In the genomic region with DNA sequence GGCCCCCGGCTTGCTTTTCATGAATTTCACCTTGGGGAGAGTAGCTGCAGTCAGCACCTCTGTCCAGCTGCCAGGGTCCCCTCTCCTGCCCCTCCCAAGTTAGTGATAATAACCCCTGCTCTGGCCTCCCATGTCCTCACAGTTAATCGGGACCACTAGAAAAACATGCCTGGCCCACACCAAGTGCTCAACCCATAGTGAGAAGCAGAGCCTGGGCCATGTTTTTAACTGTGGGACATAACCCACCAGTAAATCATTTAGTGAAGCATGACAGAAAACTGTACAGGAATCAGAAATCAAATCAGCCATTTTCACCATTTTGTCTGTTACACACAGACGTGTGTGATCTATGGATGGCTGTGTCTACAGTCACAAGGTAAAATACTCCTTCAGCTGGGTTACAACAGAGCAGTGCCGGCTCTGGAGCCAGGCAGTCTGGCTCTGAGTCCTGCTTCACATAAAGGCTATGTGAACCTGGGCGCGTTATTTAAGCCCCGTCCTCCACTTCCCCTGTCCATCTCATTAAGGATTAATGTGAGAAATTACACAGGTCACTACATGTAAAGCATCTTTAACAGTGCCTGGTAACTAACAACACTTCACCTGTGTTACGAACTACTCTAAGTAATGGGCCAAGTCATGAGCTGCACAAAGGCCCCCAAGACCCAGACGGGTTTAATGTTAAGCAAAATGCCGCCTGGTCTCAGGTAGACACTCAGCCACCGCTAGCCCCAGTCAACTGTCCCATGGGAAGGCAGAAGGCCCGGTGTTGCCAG, we compare ENCODE assay signal across 3 cellular contexts.
TF ChIP-seq lines count a peak whose summit lies in the region.

No MANE protein-coding gene starts in this region.

TF ChIP-seq in HCT116, 20 proteins besides CTCF, POLR2A, EP300 and RAD21:
- no peak for TF ChIP-seq YY1 (IDR thresholded peaks at IDR 0.05; ENCODE audit: extremely low read depth, insufficient replicate concordance, low read depth, low read length)
- no peak for TF ChIP-seq SRF (IDR thresholded peaks at IDR 0.05; ENCODE audit: low read depth)
- peak; percentile 49 for TF ChIP-seq POLR2AphosphoS5 (IDR thresholded peaks at IDR 0.05; ENCODE audit: low read depth, low read length)
- TF ChIP-seq CEBPB (IDR thresholded peaks at IDR 0.05; ENCODE audit: low read depth) = no peak
- TF ChIP-seq SIN3A (IDR thresholded peaks at IDR 0.05; ENCODE audit: low read depth) = peak; percentile 24; the same call in 1 of the 2 replicates
- TF ChIP-seq, protein P1, sequence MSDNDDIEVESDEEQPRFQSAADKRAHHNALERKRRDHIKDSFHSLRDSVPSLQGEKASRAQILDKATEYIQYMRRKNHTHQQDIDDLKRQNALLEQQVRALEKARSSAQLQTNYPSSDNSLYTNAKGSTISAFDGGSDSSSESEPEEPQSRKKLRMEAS (IDR thresholded peaks at IDR 0.05) = no peak
- TF ChIP-seq, protein P2, sequence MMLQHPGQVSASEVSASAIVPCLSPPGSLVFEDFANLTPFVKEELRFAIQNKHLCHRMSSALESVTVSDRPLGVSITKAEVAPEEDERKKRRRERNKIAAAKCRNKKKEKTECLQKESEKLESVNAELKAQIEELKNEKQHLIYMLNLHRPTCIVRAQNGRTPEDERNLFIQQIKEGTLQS (IDR thresholded peaks at IDR 0.05) = no peak
- TF ChIP-seq TCF7L2 (IDR thresholded peaks at IDR 0.05; ENCODE audit: borderline replicate concordance, extremely low read depth, insufficient read depth, insufficient read length) = no peak
- TF ChIP-seq, protein P3, sequence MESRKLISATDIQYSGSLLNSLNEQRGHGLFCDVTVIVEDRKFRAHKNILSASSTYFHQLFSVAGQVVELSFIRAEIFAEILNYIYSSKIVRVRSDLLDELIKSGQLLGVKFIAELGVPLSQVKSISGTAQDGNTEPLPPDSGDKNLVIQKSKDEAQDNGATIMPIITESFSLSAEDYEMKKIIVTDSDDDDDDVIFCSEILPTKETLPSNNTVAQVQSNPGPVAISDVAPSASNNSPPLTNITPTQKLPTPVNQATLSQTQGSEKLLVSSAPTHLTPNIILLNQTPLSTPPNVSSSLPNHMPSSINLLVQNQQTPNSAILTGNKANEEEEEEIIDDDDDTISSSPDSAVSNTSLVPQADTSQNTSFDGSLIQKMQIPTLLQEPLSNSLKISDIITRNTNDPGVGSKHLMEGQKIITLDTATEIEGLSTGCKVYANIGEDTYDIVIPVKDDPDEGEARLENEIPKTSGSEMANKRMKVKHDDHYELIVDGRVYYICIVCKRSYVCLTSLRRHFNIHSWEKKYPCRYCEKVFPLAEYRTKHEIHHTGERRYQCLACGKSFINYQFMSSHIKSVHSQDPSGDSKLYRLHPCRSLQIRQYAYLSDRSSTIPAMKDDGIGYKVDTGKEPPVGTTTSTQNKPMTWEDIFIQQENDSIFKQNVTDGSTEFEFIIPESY (IDR thresholded peaks at IDR 0.05; ENCODE audit: extremely low read depth, insufficient replicate concordance, low read length) = no peak
- TF ChIP-seq FOSL1 (IDR thresholded peaks at IDR 0.05; ENCODE audit: low read depth) = no peak
- no peak for TF ChIP-seq EZH2 (IDR thresholded peaks at IDR 0.05)
- TF ChIP-seq EZH2phosphoT487 (IDR thresholded peaks at IDR 0.05; ENCODE audit: borderline replicate concordance) = no peak
- no peak; the same call in none of the 2 replicates for TF ChIP-seq JUND (IDR thresholded peaks at IDR 0.05)

TF ChIP-seq in K562, 482 proteins besides CTCF, POLR2A, EP300 and RAD21:
- no peak for TF ChIP-seq MYNN (IDR thresholded peaks at IDR 0.05)
- TF ChIP-seq MYNN (CRISPR knock-in tag; IDR thresholded peaks at IDR 0.05) = no peak
- no peak for TF ChIP-seq ETV6 (IDR thresholded peaks at IDR 0.05; ENCODE audit: borderline replicate concordance in 1 of 2, low read depth in 2 of 2, low read length in 1 of 2)
- TF ChIP-seq ETV6 (CRISPR knock-in tag; IDR thresholded peaks at IDR 0.05; ENCODE audit: borderline replicate concordance) = no peak
- TF ChIP-seq CTBP1 (IDR thresholded peaks at IDR 0.05; ENCODE audit: borderline replicate concordance) = no peak

TF ChIP-seq in HEK293T, 16 proteins besides CTCF, POLR2A, EP300 and RAD21:
- TF ChIP-seq LEF1 (IDR thresholded peaks at IDR 0.05; ENCODE audit: borderline replicate concordance) = no peak
- TF ChIP-seq L3MBTL2 (conservative IDR thresholded peaks at IDR 0.05) = no peak
- TF ChIP-seq FOXK2 (IDR thresholded peaks at IDR 0.05) = no peak
- TF ChIP-seq, protein P4, sequence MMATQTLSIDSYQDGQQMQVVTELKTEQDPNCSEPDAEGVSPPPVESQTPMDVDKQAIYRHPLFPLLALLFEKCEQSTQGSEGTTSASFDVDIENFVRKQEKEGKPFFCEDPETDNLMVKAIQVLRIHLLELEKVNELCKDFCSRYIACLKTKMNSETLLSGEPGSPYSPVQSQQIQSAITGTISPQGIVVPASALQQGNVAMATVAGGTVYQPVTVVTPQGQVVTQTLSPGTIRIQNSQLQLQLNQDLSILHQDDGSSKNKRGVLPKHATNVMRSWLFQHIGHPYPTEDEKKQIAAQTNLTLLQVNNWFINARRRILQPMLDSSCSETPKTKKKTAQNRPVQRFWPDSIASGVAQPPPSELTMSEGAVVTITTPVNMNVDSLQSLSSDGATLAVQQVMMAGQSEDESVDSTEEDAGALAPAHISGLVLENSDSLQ (IDR thresholded peaks at IDR 0.05) = no peak
